7 cellular contexts compared by ENCODE assay signal in the genomic region with DNA sequence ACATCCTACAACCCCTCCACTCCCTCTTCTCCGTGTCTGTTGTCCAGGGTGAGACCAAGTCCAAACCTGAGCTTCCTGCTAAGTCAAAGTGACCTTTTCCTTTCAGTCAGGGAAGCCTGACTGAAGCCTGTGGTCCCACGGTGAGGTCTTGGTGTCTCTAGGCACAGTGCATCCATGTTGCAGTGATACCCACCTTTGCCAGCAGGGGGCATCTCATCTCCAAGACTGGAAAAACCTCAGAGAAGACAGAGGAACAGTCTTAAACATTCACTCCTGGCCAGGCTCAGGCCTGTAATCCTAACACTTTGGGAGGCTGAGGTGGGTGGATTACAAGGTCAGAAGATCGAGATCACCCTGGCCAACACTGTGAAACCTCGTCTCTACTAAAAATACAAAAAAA. TPM values are rescaled to one million over a fixed set of nuclear protein-coding genes. Genes with fewer than 3 reads are reported as not detected.
DNase-seq lines count a peak whose midpoint lies in the region; ATAC-seq and TF ChIP-seq lines count a peak whose summit lies in the region.
"Not testable (repeated sequence)": the region's sequence is repeated elsewhere in the genome, so short reads cannot be mapped to it uniquely, and the experiment has no call there.

No MANE protein-coding gene starts in this region.

- H3K27ac ChIP-seq in body of pancreas: not testable (repeated sequence)

- H3K27me3 ChIP-seq in body of pancreas: not testable (repeated sequence)

- TF ChIP-seq POLR2A in body of pancreas (IDR thresholded peaks at IDR 0.05): not testable (repeated sequence)

- not testable (repeated sequence) for H3K36me3 ChIP-seq in body of pancreas (replicated peaks in 1 of 2; ENCODE audit: insufficient read depth in 1 of 2, low read depth in 2 of 2)

- not testable (repeated sequence) for H3K4me1 ChIP-seq in body of pancreas

- H3K9me3 ChIP-seq in body of pancreas: not testable (repeated sequence)

- TF ChIP-seq CTCF in GM10266 (IDR thresholded peaks at IDR 0.05; ENCODE audit: control insufficient read depth, insufficient read depth, low read depth, missing control alignments) (peak; percentile 47), body of pancreas (IDR thresholded peaks at IDR 0.05) (peak in 6 of 7 experiments; percentile 20 to 50 (median 37))

- 24 to 25% methylated on average over 3 to 4 of the region's 4 CpGs for WGBS in body of pancreas, 2 donors

- ATAC-seq in HG02938 (IDR thresholded peaks at IDR 0.05; ENCODE audit: unreplicated experiment): peak; percentile 62
- not testable (repeated sequence) for ATAC-seq in body of pancreas, left ventricle myocardium superior

- intact Hi-C loops in body of pancreas (cut with DNase I); left ventricle myocardium superior (cut with micrococcal nuclease): not testable (repeated sequence)

- not testable (repeated sequence) for H3K4me3 ChIP-seq in body of pancreas

- DNase-seq in GM10266 (ENCODE audit: extremely low spot score) (peak; percentile 14), NCI-H69 (lab: John Stamatoyannopoulos, UW) (peak; percentile 5), body of pancreas (peak; percentile 29 to 71 (median 48)), left ventricle myocardium superior (peak; percentile 28), pons (ENCODE audit: low spot score) (peak; percentile 1)
- DNase-seq in activated CD4-positive, alpha-beta T cell treated with anti-CD3 and anti-CD28 coated beads for 48 hours: peak; percentile 67

RNA-seq across cellular contexts. Expression of a gene that starts 23.4 kb away (rescaled TPM):
- total RNA-seq in body of pancreas (not detected), left ventricle myocardium superior (not detected)

Comparison
In these comparisons a context has a peak if more than half of its experiments do, and no peak if none do; other contexts are left out.
1. DNase-seq: peak in every context shown above with its lines; median percentile 67 in activated CD4-positive, alpha-beta T cell treated with anti-CD3 and anti-CD28 coated beads for 48 hours; 48 in body of pancreas; 28 in left ventricle myocardium superior; 14 in GM10266; 5 in NCI-H69; 1 in pons.